In genomic region chr1:21289700-21290545, GRCh38 we compare ENCODE assay signal across 9 cellular contexts. TPM values are rescaled to one million over a fixed set of nuclear protein-coding genes. Genes with fewer than 3 reads are reported as not detected.
DNase-seq lines count a peak whose midpoint lies in the region; ATAC-seq and TF ChIP-seq lines count a peak whose summit lies in the region.
"Had no signal": no experiment of that assay in that cellular context is flagged by ENCODE, and none has a peak within 500 bp of the region (broad histone marks: within the 10 kb centered on the region; RNA-seq: fewer than 3 reads in every experiment).

ECE1 (minus strand) TSS chr1:21290463; CDS start chr1:21290414, 49 bp downstream.

- TF ChIP-seq POLR2A in Raji (IDR thresholded peaks at IDR 0.05; ENCODE audit: insufficient read depth, low read depth, low read length), result peak; percentile 33; the same call in 1 of the 2 replicates

- no peaks in the 10 kb centered on the region for H3K27me3 ChIP-seq in adipocyte (replicated peaks; ENCODE audit: control insufficient read depth, insufficient read depth, low read length)
- H3K27me3 ChIP-seq in right atrium auricular region, result no peaks in the 10 kb centered on the region

- peak within 1 kb of the TSS; percentile 79 to 82 for H3K27ac ChIP-seq in right atrium auricular region
- H3K27ac ChIP-seq: 22Rv1 had no signal

- H3K9me3 ChIP-seq in adipocyte (ENCODE audit: control insufficient read depth, low read length) (no peaks in the 10 kb centered on the region), right atrium auricular region (no peaks in the 10 kb centered on the region)

- peaks cover 5% of the 10 kb centered on the region for H3K36me3 ChIP-seq in adipocyte (ENCODE audit: control insufficient read depth, insufficient read depth, low read length, severe bottlenecking)
- peaks cover 5% of the 10 kb centered on the region for H3K36me3 ChIP-seq in right atrium auricular region

- H3K4me3 ChIP-seq in adipocyte (ENCODE audit: low read length) (peak within 1 kb of the TSS; percentile 88), right atrium auricular region (peak within 1 kb of the TSS; percentile 59 to 63), retinal pigment epithelial cell (ENCODE audit: low read length) (peak within 1 kb of the TSS; percentile 52)

- H3K4me1 ChIP-seq in adipocyte (ENCODE audit: control insufficient read depth, insufficient read depth, low read length) (peaks cover 32% of the 10 kb centered on the region), right atrium auricular region (peaks cover 0 to 53% of the 10 kb centered on the region in 2 donors)

- DNase-seq in DMS 273 (lab: John Stamatoyannopoulos, UW; ENCODE audit: unreplicated experiment), result peak; percentile 53
- no peak for DNase-seq in DMS 273 treated with DMSO at 0.1 percent for 48 hours (lab: John Stamatoyannopoulos, UW)
- DNase-seq in adipocyte (ENCODE audit: low read depth), result peak; percentile 75
- no peak for DNase-seq in right atrium auricular region (ENCODE audit: low spot score)
- no peak for DNase-seq in retinal pigment epithelial cell (ENCODE audit: low read depth)
- no peak for DNase-seq in SKM-1 treated with dmso at 0.1 percent for 144 hours (lab: John Stamatoyannopoulos, UW; ENCODE audit: unreplicated experiment)

- TF ChIP-seq CTCF in right atrium auricular region (IDR thresholded peaks at IDR 0.05) (no peak), retinal pigment epithelial cell (conservative IDR thresholded peaks at IDR 0.05; ENCODE audit: low read depth, low read length) (no peak)

- ATAC-seq in HG02571 (IDR thresholded peaks at IDR 0.05; ENCODE audit: unreplicated experiment), result no peak

- H3K9ac ChIP-seq in adipocyte (ENCODE audit: low read length), result peak within 1 kb of the TSS; percentile 88

RNA-seq across cellular contexts. Expression of gene ECE1, which starts in this region (rescaled TPM):
- 100 to 1,000 TPM in 1 of 2 donors, 10 to 100 TPM in 1; 83.7 to 152 TPM for total RNA-seq in right atrium auricular region

Comparison
In these comparisons a context has a peak if more than half of its experiments do, and no peak if none do; other contexts are left out.
1. DNase-seq: peak in DMS 273 (single experiment) and adipocyte (single experiment); none in DMS 273 treated with DMSO at 0.1 percent for 48 hours (single experiment), right atrium auricular region (single experiment), retinal pigment epithelial cell (single experiment) and SKM-1 treated with dmso at 0.1 percent for 144 hours (single experiment).
2. Peak in every context shown above with its lines, with median percentiles within 50 percentile points of each other: H3K4me3 ChIP-seq.